Comparison of ENCODE assay signal across 3 cellular contexts in genomic region chr2:39587641-39588040, GRCh38.
"Had no signal": no experiment of that assay in that cellular context is flagged by ENCODE, and none has a peak within 500 bp of the region (broad histone marks: within the 10 kb centered on the region; RNA-seq: fewer than 3 reads in every experiment).

No MANE protein-coding gene starts in this region.

- H3K4me3 ChIP-seq: GM12878 had no signal

- ATAC-seq: GM12878 had no signal

- DNase-seq: GDM1, GF-D8 had no signal
